In genomic region chr3:107525954-107526305, GRCh38 we compare ENCODE assay signal across 8 cellular contexts. TPM values are rescaled to one million over a fixed set of nuclear protein-coding genes. Genes with fewer than 3 reads are reported as not detected.
A peak's percentile ranks its signal among the peaks of the same experiment; 100 is the strongest.
DNase-seq lines count a peak whose midpoint lies in the region; ATAC-seq and TF ChIP-seq lines count a peak whose summit lies in the region.

No MANE protein-coding gene starts in this region.

- no peak for TF ChIP-seq CTCF in left ventricle myocardium inferior (IDR thresholded peaks at IDR 0.05; ENCODE audit: borderline replicate concordance)
- TF ChIP-seq CTCF in brain (conservative IDR thresholded peaks at IDR 0.05), result no peak
- no peak for TF ChIP-seq CTCF in mesothelial cell of epicardium (IDR thresholded peaks at IDR 0.05; ENCODE audit: unreplicated experiment)

- peaks cover 43% of the 10 kb centered on the region for H3K4me1 ChIP-seq in left ventricle myocardium inferior
- no peaks in the 10 kb centered on the region for H3K4me1 ChIP-seq in aorta (ENCODE audit: control insufficient read depth in 1 of 2, insufficient read depth in 2 of 2, low read length in 2 of 2)

- H3K36me3 ChIP-seq in left ventricle myocardium inferior, result no peaks in the 10 kb centered on the region
- H3K36me3 ChIP-seq in aorta (ENCODE audit: control insufficient read depth in 1 of 2, insufficient read depth in 2 of 2, low read length in 1 of 2), result no peaks in the 10 kb centered on the region

- H3K27ac Mint-ChIP-seq in brain (peak overlapping the region; percentile 84 to 100 (median 98)), mesothelial cell of epicardium (peak overlapping the region; percentile 93)

- H3K9me3 Mint-ChIP-seq in brain, result peaks cover 0 to 4% (median 0%) of the 10 kb centered on the region in 5 experiments
- no peaks in the 10 kb centered on the region for H3K9me3 Mint-ChIP-seq in mesothelial cell of epicardium

- peaks cover 44% of the 10 kb centered on the region for H3K4me1 Mint-ChIP-seq in brain
- peaks cover 21% of the 10 kb centered on the region for H3K4me1 Mint-ChIP-seq in mesothelial cell of epicardium

- intact Hi-C loops in left ventricle myocardium inferior (cut with micrococcal nuclease) (no loop called here), left ventricle myocardium superior (cut with micrococcal nuclease) (loop anchor here (10.0 kb wide), 1 partner anchor 101 kb away; no protein-coding TSS in a partner anchor), aorta (cut with DNase I) (loop anchor here (10.0 kb wide), 2 partner anchors 281 to 291 kb away; no protein-coding TSS in a partner anchor)

- H3K27me3 Mint-ChIP-seq in brain (peaks cover 16% of the 10 kb centered on the region), mesothelial cell of epicardium (ENCODE audit: low read depth) (no peaks in the 10 kb centered on the region)

- ATAC-seq in left ventricle myocardium superior (no peak), aorta (ENCODE audit: low FRiP score) (no peak), HG02763 (IDR thresholded peaks at IDR 0.05; ENCODE audit: unreplicated experiment) (no peak)

- in situ Hi-C loops in ACHN (cut with HindIII; ENCODE audit: low pct_ligation_motif_present, low pct_unique_long_range_greater_than_20kb, low sequenced_read_pairs), result no loop called here

- H3K36me3 Mint-ChIP-seq in brain, result peaks cover 34% of the 10 kb centered on the region
- H3K36me3 Mint-ChIP-seq in mesothelial cell of epicardium, result peaks cover 14% of the 10 kb centered on the region

- H3K27ac ChIP-seq in left ventricle myocardium inferior (replicated peaks) (no peak overlapping the region), aorta (ENCODE audit: low read depth in 1 of 2, low read length in 2 of 2) (no peak overlapping the region)

- H3K9me3 ChIP-seq in left ventricle myocardium inferior (replicated peaks) (no peaks in the 10 kb centered on the region), aorta (ENCODE audit: control insufficient read depth, low read length) (no peaks in the 10 kb centered on the region)

- H3K27me3 ChIP-seq in left ventricle myocardium inferior (ENCODE audit: low read depth) (no peaks in the 10 kb centered on the region), aorta (ENCODE audit: control insufficient read depth in 1 of 2, insufficient read depth in 2 of 2, low read length in 1 of 2) (no peaks in the 10 kb centered on the region)

- DNase-seq in left ventricle myocardium inferior (no peak), left ventricle myocardium superior (no peak), mesothelial cell of epicardium (ENCODE audit: low spot score in 2 of 2, unreplicated experiment in 2 of 2) (no peak), aorta (no peak), ACHN (no peak)
- DNase-seq in effector CD4-positive, alpha-beta T cell, result no peak

- H3K4me3 ChIP-seq in left ventricle myocardium inferior (peak overlapping the region; percentile 87), aorta (ENCODE audit: low read length in 2 of 2) (peak overlapping the region; percentile 94)

- 7 to 8% methylated on average over 8 of the region's 8 CpGs for WGBS in aorta, 2 donors

- H3K4me3 Mint-ChIP-seq in brain, result peak overlapping the region; percentile 92 to 98 (median 95)
- peak overlapping the region; percentile 93 for H3K4me3 Mint-ChIP-seq in mesothelial cell of epicardium

RNA-seq across cellular contexts. Expression of gene BBX, which starts 3.2 kb away (rescaled TPM):
- total RNA-seq in left ventricle myocardium inferior, result 41.3 TPM
- total RNA-seq in left ventricle myocardium superior, result 43.8 TPM
- polyA plus RNA-seq in brain (ENCODE audit: insufficient read depth, low read depth, low replicate concordance), result 11.6 TPM
- total RNA-seq in mesothelial cell of epicardium, result 90.3 to 95.1 TPM (median 90.4 TPM) in 3 replicates
- 10 to 100 TPM; 76.7 to 77.8 TPM for total RNA-seq in aorta
- polyA plus RNA-seq in aorta, result 10 to 100 TPM; 10.0 to 13.4 TPM
